26 cellular contexts compared by ENCODE assay signal in genomic region chr7:75819711-75820110, GRCh38. TPM values are rescaled to one million over a fixed set of nuclear protein-coding genes. Genes with fewer than 3 reads are reported as not detected.
"Had no signal": no experiment of that assay in that cellular context is flagged by ENCODE, and none has a peak within 500 bp of the region (broad histone marks: within the 10 kb centered on the region; RNA-seq: fewer than 3 reads in every experiment).

No MANE protein-coding gene starts in this region.

- H3K36me3 ChIP-seq: gastroesophageal sphincter, heart right ventricle, thyroid gland had no signal

- ATAC-seq: activated CD4-positive, CD25-positive, alpha-beta regulatory T cell treated with anti-CD3 and anti-CD28 coated beads, Interleukin-2, amount 50 U/mL, for 24 hours; activated T-cell treated with anti-CD3 and anti-CD28 coated beads, Interleukin-2, amount 50 U/mL, for 72 hours; esophagus mucosa; gastroesophageal sphincter; heart right ventricle; left ventricle myocardium superior had no signal

- H3K4me1 ChIP-seq: gastroesophageal sphincter, thyroid gland had no signal

- FAIRE-seq: astrocyte, bronchial epithelial cell, urothelium cell line had no signal

- H3K27me3 ChIP-seq: gastroesophageal sphincter, thyroid gland had no signal

- H3K9me3 ChIP-seq: gastroesophageal sphincter, heart right ventricle, thyroid gland had no signal

- DNase-seq: activated CD4-positive, alpha-beta T cell treated with anti-CD3 and anti-CD28 coated beads, Interleukin-2, amount 10 ng/mL, durations not matched to agents 7 days and 5 days; activated CD8-positive, alpha-beta memory T cell treated with anti-CD3 and anti-CD28 coated beads for 24 hours; activated CD8-positive, alpha-beta memory T cell treated with anti-CD3 and anti-CD28 coated beads, Interleukin-2, amount 50 U/mL, for 48 hours; activated effector memory CD4-positive, alpha-beta T cell treated with anti-CD3 and anti-CD28 coated beads, Interleukin-2, amount 50 U/mL, for 16 hours; activated T-cell treated with anti-CD3 and anti-CD28 coated beads, Interleukin-2, amount 50 U/mL, for 72 hours; cerebellar nuclear complex; cortex of kidney; effector CD4-positive, alpha-beta T cell; heart right ventricle; kidney glomerular epithelial cell; left ventricle myocardium superior; stimulated activated CD4-positive, alpha-beta T cell treated with anti-CD3 and anti-CD28 coated beads, Interleukin-12 subunit alpha, Interleukin-12 subunit beta, amount 100 ng/mL, for 4 hours; stimulated activated CD4-positive, alpha-beta T cell treated with anti-CD3 and anti-CD28 coated beads, Interleukin-1b, Interleukin-23, amount 100 ng/mL, for 48 hours; stimulated activated CD8-positive, alpha-beta memory T cell treated with anti-CD3 and anti-CD28 coated beads, Interleukin-4, amount 100 ng/mL, for 48 hours; stimulated activated naive CD4-positive, alpha-beta T cell treated with Interleukin-2 at 50 U/mL for 16 hours; T1000; thyroid gland had no signal

- H3K4me3 ChIP-seq: gastroesophageal sphincter, heart right ventricle, thyroid gland had no signal

- H3K27ac ChIP-seq: gastroesophageal sphincter, thyroid gland had no signal

RNA-seq across cellular contexts. Expression of gene CCL24, which starts 6.1 kb away (rescaled TPM):
- total RNA-seq: activated CD4-positive, alpha-beta T cell treated with anti-CD3 and anti-CD28 coated beads, Interleukin-2, amount 10 ng/mL, durations not matched to agents 7 days and 5 days; astrocyte; bronchial epithelial cell; mononuclear cell; neural crest cell; progenitor cell of endocrine pancreas; thyroid gland had no signal

RNA-seq across cellular contexts. Expression of gene CCL26, which starts 47.7 kb away (rescaled TPM):
- total RNA-seq: activated CD4-positive, alpha-beta T cell treated with anti-CD3 and anti-CD28 coated beads, Interleukin-2, amount 10 ng/mL, durations not matched to agents 7 days and 5 days; astrocyte; bronchial epithelial cell; esophagus mucosa; left ventricle myocardium superior; mononuclear cell; neural crest cell; progenitor cell of endocrine pancreas; thyroid gland had no signal
